ENCODE assay signal across 17 cellular contexts in genomic region chr1:230345139-230345885, GRCh38.
"Had no signal": no experiment of that assay in that cellular context is flagged by ENCODE, and none has a peak within 500 bp of the region (broad histone marks: within the 10 kb centered on the region; RNA-seq: fewer than 3 reads in every experiment).

No MANE protein-coding gene starts in this region.

- H3K27me3 ChIP-seq: colonic mucosa, gastroesophageal sphincter, tibial artery, vagina had no signal

- H3K27ac ChIP-seq: colonic mucosa, gastroesophageal sphincter, lower lobe of right lung, psoas muscle, tibial artery, vagina had no signal

- DNase-seq: activated CD4-positive, alpha-beta memory T cell treated with anti-CD3 and anti-CD28 coated beads for 36 hours; activated CD4-positive, CD25-positive, alpha-beta regulatory T cell treated with anti-CD3 and anti-CD28 coated beads, Interleukin-2, amount 50 U/mL, for 72 hours; activated effector memory CD4-positive, alpha-beta T cell treated with anti-CD3 and anti-CD28 coated beads, Interleukin-2, amount 50 U/mL, for 16 hours; activated T-cell treated with anti-CD3 and anti-CD28 coated beads, Interleukin-2, amount 50 U/mL, for 4 hours; aorta; colonic mucosa; effector CD4-positive, alpha-beta T cell; lower lobe of right lung; mucosa of descending colon; naive thymus-derived CD8-positive, alpha-beta T cell; psoas muscle; stimulated activated CD4-positive, alpha-beta T cell treated with anti-CD3 and anti-CD28 coated beads, Interleukin-4, amount 100 ng/mL, for 1 hour; stimulated activated CD8-positive, alpha-beta memory T cell treated with anti-CD3 and anti-CD28 coated beads, Interleukin-4, amount 100 ng/mL, for 48 hours; SW 1271; tibial artery had no signal

- ATAC-seq: activated T-cell treated with anti-CD3 and anti-CD28 coated beads, Interleukin-2, amount 50 U/mL, for 4 hours; gastroesophageal sphincter; mucosa of descending colon; naive thymus-derived CD8-positive, alpha-beta T cell; psoas muscle had no signal
